29 cellular contexts compared by ENCODE assay signal in genomic region chr7:29929018-29929807, GRCh38.
"Had no signal": no experiment of that assay in that cellular context is flagged by ENCODE, and none has a peak within 500 bp of the region (broad histone marks: within the 10 kb centered on the region; RNA-seq: fewer than 3 reads in every experiment).

No MANE protein-coding gene starts in this region.

- H3K27ac ChIP-seq: adrenal gland, body of pancreas, cardiac muscle cell, coronary artery, heart left ventricle, right atrium auricular region, testis, transverse colon, uterus had no signal

- H3K4me1 Mint-ChIP-seq: activated CD8-positive, alpha-beta memory T cell treated with anti-CD3 and anti-CD28 coated beads, Interleukin-2, amount 10 ng/mL, durations not matched to agents 7 days and 5 days; immature natural killer cell; mesothelial cell of epicardium; naive thymus-derived CD4-positive, alpha-beta T cell had no signal

- ATAC-seq: activated CD8-positive, alpha-beta memory T cell treated with anti-CD3 and anti-CD28 coated beads, Interleukin-2, amount 10 ng/mL, durations not matched to agents 7 days and 5 days; activated CD8-positive, alpha-beta T cell treated with anti-CD3 and anti-CD28 coated beads for 36 hours; body of pancreas; effector memory CD8-positive, alpha-beta T cell; naive thymus-derived CD4-positive, alpha-beta T cell had no signal

- H3K9me3 Mint-ChIP-seq: activated CD8-positive, alpha-beta T cell treated with anti-CD3 and anti-CD28 coated beads for 36 hours; activated naive CD8-positive, alpha-beta T cell treated with anti-CD3 and anti-CD28 coated beads for 36 hours; effector memory CD8-positive, alpha-beta T cell; immature natural killer cell; mesothelial cell of epicardium; naive thymus-derived CD4-positive, alpha-beta T cell; neural crest cell had no signal

- H3K4me3 Mint-ChIP-seq: activated CD8-positive, alpha-beta memory T cell treated with anti-CD3 and anti-CD28 coated beads, Interleukin-2, amount 10 ng/mL, durations not matched to agents 7 days and 5 days; activated CD8-positive, alpha-beta T cell treated with anti-CD3 and anti-CD28 coated beads for 36 hours; activated naive CD8-positive, alpha-beta T cell treated with anti-CD3 and anti-CD28 coated beads for 36 hours; effector memory CD8-positive, alpha-beta T cell; immature natural killer cell; mesothelial cell of epicardium; naive thymus-derived CD4-positive, alpha-beta T cell; neural crest cell had no signal

- H3K27me3 Mint-ChIP-seq: activated CD8-positive, alpha-beta T cell treated with anti-CD3 and anti-CD28 coated beads for 36 hours; activated naive CD8-positive, alpha-beta T cell treated with anti-CD3 and anti-CD28 coated beads for 36 hours had no signal

- H3K27me3 ChIP-seq: adrenal gland, body of pancreas, cardiac muscle cell, heart left ventricle, right atrium auricular region, testis, transverse colon, uterus had no signal

- H3K36me3 ChIP-seq: adrenal gland, cardiac muscle cell, right atrium auricular region, uterus had no signal

- H3K9me3 ChIP-seq: adrenal gland, body of pancreas, heart left ventricle, right atrium auricular region, testis, transverse colon, uterus had no signal

- DNase-seq: activated CD4-positive, alpha-beta T cell treated with anti-CD3 and anti-CD28 coated beads, Interleukin-2, amount 50 U/mL, for 1 hour; activated CD8-positive, alpha-beta memory T cell treated with anti-CD3 and anti-CD28 coated beads, Interleukin-2, amount 10 ng/mL, durations not matched to agents 7 days and 5 days; activated CD8-positive, alpha-beta T cell treated with anti-CD3 and anti-CD28 coated beads for 36 hours; activated effector memory CD4-positive, alpha-beta T cell treated with Interleukin-2 at 50 U/mL for 16 hours; activated naive CD4-positive, alpha-beta T cell treated with Interleukin-2 at 50 U/mL for 16 hours; activated naive CD8-positive, alpha-beta T cell treated with anti-CD3 and anti-CD28 coated beads for 36 hours; adrenal gland; aorta; body of pancreas; effector memory CD8-positive, alpha-beta T cell; foreskin fibroblast; heart left ventricle; hypothalamus; immature natural killer cell; kidney; naive thymus-derived CD4-positive, alpha-beta T cell; occipital lobe; stimulated activated CD4-positive, alpha-beta T cell treated with anti-CD3 and anti-CD28 coated beads, Interleukin-15, amount 100 ng/mL, for 24 hours; stimulated activated CD4-positive, alpha-beta T cell treated with anti-CD3 and anti-CD28 coated beads, Interleukin-2, amount 100 ng/mL, for 24 hours; stimulated activated naive CD4-positive, alpha-beta T cell treated with Interleukin-2 at 50 U/mL for 16 hours; T-helper 2 cell; testis; transverse colon; uterus had no signal

- H3K36me3 Mint-ChIP-seq: activated CD8-positive, alpha-beta memory T cell treated with anti-CD3 and anti-CD28 coated beads, Interleukin-2, amount 10 ng/mL, durations not matched to agents 7 days and 5 days; activated naive CD8-positive, alpha-beta T cell treated with anti-CD3 and anti-CD28 coated beads for 36 hours; naive thymus-derived CD4-positive, alpha-beta T cell had no signal

- H3K27ac Mint-ChIP-seq: activated CD8-positive, alpha-beta memory T cell treated with anti-CD3 and anti-CD28 coated beads, Interleukin-2, amount 10 ng/mL, durations not matched to agents 7 days and 5 days; activated CD8-positive, alpha-beta T cell treated with anti-CD3 and anti-CD28 coated beads for 36 hours; activated naive CD8-positive, alpha-beta T cell treated with anti-CD3 and anti-CD28 coated beads for 36 hours; effector memory CD8-positive, alpha-beta T cell; immature natural killer cell; mesothelial cell of epicardium; naive thymus-derived CD4-positive, alpha-beta T cell had no signal

- H3K4me3 ChIP-seq: adrenal gland, body of pancreas, cardiac muscle cell, coronary artery, heart left ventricle, right atrium auricular region, testis, transverse colon, uterus had no signal

- H3K4me1 ChIP-seq: adrenal gland, body of pancreas, heart left ventricle, right atrium auricular region, transverse colon, uterus had no signal
